17 cellular contexts compared by ENCODE assay signal in genomic region chr5:19229210-19229835, GRCh38.
DNase-seq lines count a peak whose midpoint lies in the region; ATAC-seq, FAIRE-seq and TF ChIP-seq lines count a peak whose summit lies in the region.
"Had no signal": no experiment of that assay in that cellular context is flagged by ENCODE, and none has a peak within 500 bp of the region (broad histone marks: within the 10 kb centered on the region; RNA-seq: fewer than 3 reads in every experiment).

No MANE protein-coding gene starts in this region.

- H3K27me3 ChIP-seq in HepG2 (ENCODE audit: control insufficient read depth in 1 of 2, insufficient read depth in 2 of 2, low read length in 2 of 2), result no peaks in the 10 kb centered on the region
- H3K27me3 ChIP-seq in right lobe of liver, result no peaks in the 10 kb centered on the region
- no peaks in the 10 kb centered on the region for H3K27me3 ChIP-seq in PC-3 (ENCODE audit: low read length)

- TF ChIP-seq POLR2A in HepG2 (IDR thresholded peaks at IDR 0.05; ENCODE audit: insufficient read depth in 1 of 2, low read depth in 2 of 2, low read length in 2 of 2) (no peak), right lobe of liver (IDR thresholded peaks at IDR 0.05) (no peak)

- POLR2A ChIA-PET in HepG2 (lab: Yijun Ruan, JAX), result no interaction called here
- POLR2A ChIA-PET in PC-3 (lab: Charles Lee; ENCODE audit: unreplicated experiment), result no interaction called here

- H3K9me2 ChIP-seq in PC-3 (replicated peaks; ENCODE audit: low read length), result no peaks in the 10 kb centered on the region

- H4K20me1 ChIP-seq in HepG2 (ENCODE audit: insufficient read depth, low read length) (no peaks in the 10 kb centered on the region), PC-3 (ENCODE audit: low read length) (no peaks in the 10 kb centered on the region)

- H3K79me2 ChIP-seq in HepG2 (ENCODE audit: insufficient read depth, low read length) (no peaks in the 10 kb centered on the region), PC-3 (ENCODE audit: low read length) (no peaks in the 10 kb centered on the region)

- H2AFZ ChIP-seq in HepG2 (ENCODE audit: low read length) (no peak overlapping the region), PC-3 (ENCODE audit: low read length) (no peak overlapping the region)
- H2AFZ ChIP-seq: GM23248 had no signal

- H3K4me1 ChIP-seq in HepG2 (ENCODE audit: insufficient read depth, low read length) (no peaks in the 10 kb centered on the region), right lobe of liver (no peaks in the 10 kb centered on the region), kidney (ENCODE audit: control insufficient read depth in 1 of 2, insufficient read depth in 1 of 2, low read depth in 1 of 2, low read length in 2 of 2) (no peaks in the 10 kb centered on the region), PC-3 (ENCODE audit: insufficient read depth, low read length) (no peaks in the 10 kb centered on the region)
- H3K4me1 ChIP-seq: HAP-1 had no signal

- TF ChIP-seq RAD21 in HepG2 (CRISPR knock-in tag; IDR thresholded peaks at IDR 0.05), result no peak

- no peak overlapping the region for H3K4me2 ChIP-seq in HepG2 (ENCODE audit: low read depth, low read length)
- no peak overlapping the region for H3K4me2 ChIP-seq in PC-3 (ENCODE audit: low read length)

- H3K27ac ChIP-seq in HepG2 (ENCODE audit: extremely low read length, insufficient read depth, low read length) (no peak overlapping the region), right lobe of liver (no peak overlapping the region), kidney (ENCODE audit: low read depth in 2 of 2, low read length in 2 of 2) (no peak overlapping the region), PC-3 (ENCODE audit: low read length) (no peak overlapping the region)
- H3K27ac ChIP-seq: C4-2B, GM23248 had no signal

- in situ Hi-C loops in HepG2 (cut with HindIII; ENCODE audit: extremely low pct_ligation_motif_present, low pct_unique_long_range_greater_than_20kb), result no loop called here

- intact Hi-C loops in HepG2 (cut with micrococcal nuclease; ENCODE audit: unreplicated experiment), result no loop called here
- intact Hi-C loops in right lobe of liver (cut with DNase I), result no loop called here
- intact Hi-C loops in kidney (cut with DNase I), result no loop called here
- intact Hi-C loops in PC-3 (cut with micrococcal nuclease), result no loop called here

- CTCF ChIA-PET in HepG2 (lab: Yijun Ruan, JAX; ENCODE audit: low intra/inter-chr PET ratio, low total read pairs), result no interaction called here
- CTCF ChIA-PET in PC-3 (lab: Charles Lee), result no interaction called here

- no peaks in the 10 kb centered on the region for H3F3A ChIP-seq in PC-3 (ENCODE audit: low read length, unreplicated experiment)

- FAIRE-seq in HepG2 (lab: Jason Lieb, UNC) (no peak), kidney (lab: Jason Lieb, UNC) (peak; percentile 6)
- FAIRE-seq: A204.1, GM12892, GM18507 had no signal

- DNase-seq in HepG2 (ENCODE audit: low spot score) (no peak), right lobe of liver (no peak), NCI-H524 (lab: John Stamatoyannopoulos, UW) (peak; percentile 65 to 87), kidney (no peak), PC-3 (no peak), dedifferentiated amniotic fluid mesenchymal stem cell (ENCODE audit: extremely low spot score) (no peak)
- DNase-seq: AML-193; CD4-positive, alpha-beta memory T cell; DMS153; DMS79; GDM1; GM23248 had no signal

- BruUV-seq in HepG2 (replicated peaks; lab: Mats Ljungman, UMichigan) (no TSS peak), PC-3 (replicated peaks; lab: Mats Ljungman, UMichigan) (no TSS peak)

- TF ChIP-seq EP300 in HepG2 (IDR thresholded peaks at IDR 0.05; ENCODE audit: low read depth in 2 of 2, low read length in 2 of 2), result no peak
- TF ChIP-seq EP300 in HepG2 (CRISPR knock-in tag; IDR thresholded peaks at IDR 0.05; ENCODE audit: borderline replicate concordance), result no peak

- ATAC-seq in HepG2 (no peak), right lobe of liver (no peak), PC-3 (no peak)

- WGBS in HepG2 (ENCODE audit: low lambda C conversion rate), result 43% methylated on average over 3 of the region's 3 CpGs
- 63% methylated on average over 3 of the region's 3 CpGs for WGBS in right lobe of liver (ENCODE audit: insufficient coverage, low coverage, low lambda C conversion rate, missing lambda C conversion rate)

- H3K36me3 ChIP-seq in HepG2 (replicated peaks in 1 of 2; ENCODE audit: control insufficient read depth in 1 of 2, insufficient read depth in 2 of 2, low read length in 2 of 2) (no peaks in the 10 kb centered on the region), right lobe of liver (no peaks in the 10 kb centered on the region), kidney (ENCODE audit: control insufficient read depth in 1 of 2, insufficient read depth in 2 of 2, low read length in 2 of 2) (no peaks in the 10 kb centered on the region), PC-3 (ENCODE audit: low read depth, low read length) (no peaks in the 10 kb centered on the region)
- H3K36me3 ChIP-seq: HAP-1 had no signal

- no peak for TF ChIP-seq CTCF in HepG2 (CRISPR knock-in tag; IDR thresholded peaks at IDR 0.05)
- TF ChIP-seq CTCF in right lobe of liver (IDR thresholded peaks at IDR 0.05), result no peak
- TF ChIP-seq CTCF in kidney (IDR thresholded peaks at IDR 0.05; ENCODE audit: borderline replicate concordance, extremely low read depth, insufficient read depth), result no peak
- no peak for TF ChIP-seq CTCF in PC-3 (conservative IDR thresholded peaks at IDR 0.05; ENCODE audit: low read depth, low read length)

- H3K9me3 ChIP-seq in HepG2 (ENCODE audit: low read length) (peaks cover 31% of the 10 kb centered on the region), right lobe of liver (no peaks in the 10 kb centered on the region), kidney (ENCODE audit: control insufficient read depth in 1 of 2, low read length in 2 of 2) (no peaks in the 10 kb centered on the region), PC-3 (ENCODE audit: low read length) (no peaks in the 10 kb centered on the region)
- H3K9me3 ChIP-seq: HAP-1 had no signal

- H3K4me3 ChIP-seq in HepG2 (replicated peaks in 1 of 3; ENCODE audit: insufficient read depth in 1 of 3, low read depth in 2 of 3, low read length in 3 of 3), result no peak overlapping the region
- H3K4me3 ChIP-seq in right lobe of liver, result no peak overlapping the region
- H3K4me3 ChIP-seq in kidney (ENCODE audit: low read length in 2 of 2), result no peak overlapping the region
- H3K4me3 ChIP-seq in PC-3 (ENCODE audit: low read length), result no peak overlapping the region
- H3K4me3 ChIP-seq: GM23248, HAP-1 had no signal

- H3K9ac ChIP-seq in HepG2 (ENCODE audit: insufficient read depth, low read depth, low read length) (no peak overlapping the region), kidney (ENCODE audit: low read length in 2 of 2) (no peak overlapping the region), PC-3 (ENCODE audit: low read length) (no peak overlapping the region)
- H3K9ac ChIP-seq: GM23248 had no signal

TF ChIP-seq in HepG2, 621 proteins besides CTCF, POLR2A, EP300 and RAD21 (continues in another document):
- peak; percentile 98 for TF ChIP-seq SRSF9 (IDR thresholded peaks at IDR 0.05; ENCODE audit: borderline replicate concordance, insufficient read depth, low read depth, low read length, poor library complexity, severe bottlenecking)

Comparison
In these comparisons a context has a peak if more than half of its experiments do, and no peak if none do; other contexts are left out.
1. DNase-seq: peak in NCI-H524 (2 of 2); none in HepG2 (single experiment), right lobe of liver (0 of 3), kidney (single experiment), PC-3 (single experiment) and dedifferentiated amniotic fluid mesenchymal stem cell (single experiment).